1 cellular context compared by ENCODE assay signal in the genomic region with DNA sequence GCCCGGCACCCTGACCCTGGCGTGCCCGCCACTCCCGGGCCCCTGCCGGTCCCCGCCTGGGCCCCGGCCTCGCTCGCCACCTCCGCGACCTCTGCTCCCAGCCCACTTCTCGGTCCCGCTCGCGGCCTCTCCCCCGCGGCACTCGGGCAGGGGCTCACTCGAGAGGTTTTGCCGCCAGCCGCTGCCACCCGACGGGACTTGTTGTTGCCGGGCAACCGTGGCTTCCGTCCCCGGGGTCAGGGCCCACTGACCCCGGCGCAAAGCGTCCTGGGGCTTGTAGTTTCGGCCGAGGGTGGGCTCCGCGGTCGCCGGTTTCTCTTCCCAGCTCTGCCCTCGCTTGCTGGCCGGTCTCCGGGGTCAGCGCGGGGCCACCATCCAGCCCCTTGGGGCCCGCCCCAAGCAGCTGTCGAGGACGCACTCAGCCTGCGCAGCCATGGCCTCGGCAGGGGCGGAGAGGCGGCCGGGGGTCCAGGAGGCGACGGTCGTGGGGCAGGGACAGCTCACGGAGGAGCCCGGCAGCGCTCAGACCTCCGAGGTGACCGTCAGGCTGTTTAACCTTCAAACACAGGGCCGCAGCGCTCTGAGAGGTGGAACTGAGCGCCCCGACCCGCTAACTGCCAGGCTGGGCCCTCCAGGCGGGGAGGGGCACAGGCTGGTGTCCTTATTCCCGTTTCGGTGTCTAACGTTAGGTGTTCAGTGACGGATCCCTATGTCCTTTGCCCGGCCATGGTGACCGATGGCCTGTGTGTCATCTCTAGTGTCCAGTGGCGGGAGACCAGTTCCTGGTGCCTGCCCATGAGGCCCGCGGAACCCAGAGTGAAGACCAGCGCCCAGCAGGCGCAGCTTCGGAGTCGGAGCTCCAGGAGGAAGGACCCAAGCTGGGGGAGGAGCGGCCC.
TF ChIP-seq lines count a peak whose summit lies in the region.

TSS of gene C16orf86 (plus strand) at position 277 of the 896 bp plus-strand sequence. CDS start at position 434, 157 bp downstream.
A gene with protein sequence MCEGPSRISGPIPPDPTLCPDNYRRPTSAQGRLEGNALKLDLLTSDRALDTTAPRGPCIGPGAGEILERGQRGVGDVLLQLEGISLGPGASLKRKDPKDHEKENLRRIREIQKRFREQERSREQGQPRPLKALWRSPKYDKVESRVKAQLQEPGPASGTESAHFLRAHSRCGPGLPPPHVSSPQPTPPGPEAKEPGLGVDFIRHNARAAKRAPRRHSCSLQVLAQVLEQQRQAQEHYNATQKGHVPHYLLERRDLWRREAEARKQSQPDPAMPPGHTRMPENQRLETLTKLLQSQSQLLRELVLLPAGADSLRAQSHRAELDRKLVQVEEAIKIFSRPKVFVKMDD (minus strand): TSS at position 213 of the 896 bp plus-strand sequence. CDS start 308 bp downstream, outside the sequence.

TF ChIP-seq in HepG2, 621 proteins besides CTCF, POLR2A, EP300 and RAD21 (continues in another document):
- no peak for TF ChIP-seq ZNF44 (CRISPR knock-in tag; IDR thresholded peaks at IDR 0.05)
- TF ChIP-seq ZNF282 (IDR thresholded peaks at IDR 0.05; ENCODE audit: partially characterized antibody), result no peak
- TF ChIP-seq ZNF160 (CRISPR knock-in tag; IDR thresholded peaks at IDR 0.05), result peak; percentile 71; the same call in 1 of the 2 replicates
- TF ChIP-seq, protein P1, sequence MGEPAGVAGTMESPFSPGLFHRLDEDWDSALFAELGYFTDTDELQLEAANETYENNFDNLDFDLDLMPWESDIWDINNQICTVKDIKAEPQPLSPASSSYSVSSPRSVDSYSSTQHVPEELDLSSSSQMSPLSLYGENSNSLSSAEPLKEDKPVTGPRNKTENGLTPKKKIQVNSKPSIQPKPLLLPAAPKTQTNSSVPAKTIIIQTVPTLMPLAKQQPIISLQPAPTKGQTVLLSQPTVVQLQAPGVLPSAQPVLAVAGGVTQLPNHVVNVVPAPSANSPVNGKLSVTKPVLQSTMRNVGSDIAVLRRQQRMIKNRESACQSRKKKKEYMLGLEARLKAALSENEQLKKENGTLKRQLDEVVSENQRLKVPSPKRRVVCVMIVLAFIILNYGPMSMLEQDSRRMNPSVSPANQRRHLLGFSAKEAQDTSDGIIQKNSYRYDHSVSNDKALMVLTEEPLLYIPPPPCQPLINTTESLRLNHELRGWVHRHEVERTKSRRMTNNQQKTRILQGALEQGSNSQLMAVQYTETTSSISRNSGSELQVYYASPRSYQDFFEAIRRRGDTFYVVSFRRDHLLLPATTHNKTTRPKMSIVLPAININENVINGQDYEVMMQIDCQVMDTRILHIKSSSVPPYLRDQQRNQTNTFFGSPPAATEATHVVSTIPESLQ (CRISPR knock-in tag; conservative IDR thresholded peaks at IDR 0.05), result no peak
- TF ChIP-seq KLF11 (CRISPR knock-in tag; IDR thresholded peaks at IDR 0.05), result peak; percentile 79; the same call in 1 of the 2 replicates
- peak; percentile 60; the same call in 1 of the 2 replicates for TF ChIP-seq ZNF790 (CRISPR knock-in tag; IDR thresholded peaks at IDR 0.05; ENCODE audit: borderline replicate concordance)
- peak; percentile 4; the same call in 1 of the 2 replicates for TF ChIP-seq ZNF724P (CRISPR knock-in tag; IDR thresholded peaks at IDR 0.05; ENCODE audit: borderline replicate concordance)
- TF ChIP-seq FOXO4 (CRISPR knock-in tag; conservative IDR thresholded peaks at IDR 0.05), result no peak
- TF ChIP-seq FOXP1 (IDR thresholded peaks at IDR 0.05), result no peak
- no peak for TF ChIP-seq FOXP1 (CRISPR knock-in tag; IDR thresholded peaks at IDR 0.05)
- no peak for TF ChIP-seq ZNF780A (CRISPR knock-in tag; IDR thresholded peaks at IDR 0.05)
- TF ChIP-seq PHF5A (CRISPR knock-in tag; IDR thresholded peaks at IDR 0.05; ENCODE audit: low read depth, unreplicated experiment), result no peak
- no peak for TF ChIP-seq LRRFIP1 (CRISPR knock-in tag; conservative IDR thresholded peaks at IDR 0.05)
- TF ChIP-seq MXD3 (CRISPR knock-in tag; IDR thresholded peaks at IDR 0.05), result 0 out of 2 replicates have a peak, but pooled peaks have one; percentile 28
- TF ChIP-seq ZBTB7A (CRISPR knock-in tag; IDR thresholded peaks at IDR 0.05), result peak; percentile 11; the same call in 1 of the 2 replicates
- TF ChIP-seq ZNF83 (CRISPR knock-in tag; IDR thresholded peaks at IDR 0.05; ENCODE audit: borderline replicate concordance), result no peak; the same call in 1 of the 2 replicates
- no peak for TF ChIP-seq ZNF841 (CRISPR knock-in tag; IDR thresholded peaks at IDR 0.05; ENCODE audit: borderline replicate concordance)
- TF ChIP-seq ELF3 (CRISPR knock-in tag; IDR thresholded peaks at IDR 0.05), result peak; percentile 19; the same call in 1 of the 2 replicates
- no peak for TF ChIP-seq BATF2 (CRISPR knock-in tag; IDR thresholded peaks at IDR 0.05)
- peak; percentile 83 for TF ChIP-seq RBM39 (IDR thresholded peaks at IDR 0.05; ENCODE audit: low read depth, low read length, poor library complexity, severe bottlenecking)
- TF ChIP-seq, protein P2, sequence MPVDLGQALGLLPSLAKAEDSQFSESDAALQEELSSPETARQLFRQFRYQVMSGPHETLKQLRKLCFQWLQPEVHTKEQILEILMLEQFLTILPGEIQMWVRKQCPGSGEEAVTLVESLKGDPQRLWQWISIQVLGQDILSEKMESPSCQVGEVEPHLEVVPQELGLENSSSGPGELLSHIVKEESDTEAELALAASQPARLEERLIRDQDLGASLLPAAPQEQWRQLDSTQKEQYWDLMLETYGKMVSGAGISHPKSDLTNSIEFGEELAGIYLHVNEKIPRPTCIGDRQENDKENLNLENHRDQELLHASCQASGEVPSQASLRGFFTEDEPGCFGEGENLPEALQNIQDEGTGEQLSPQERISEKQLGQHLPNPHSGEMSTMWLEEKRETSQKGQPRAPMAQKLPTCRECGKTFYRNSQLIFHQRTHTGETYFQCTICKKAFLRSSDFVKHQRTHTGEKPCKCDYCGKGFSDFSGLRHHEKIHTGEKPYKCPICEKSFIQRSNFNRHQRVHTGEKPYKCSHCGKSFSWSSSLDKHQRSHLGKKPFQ (CRISPR knock-in tag; IDR thresholded peaks at IDR 0.05; ENCODE audit: insufficient replicate concordance), result peak; percentile 87
- peak; percentile 98 for TF ChIP-seq THAP11 (CRISPR knock-in tag; IDR thresholded peaks at IDR 0.05)
- peak; percentile 55; the same call in 1 of the 2 replicates for TF ChIP-seq ZNF234 (CRISPR knock-in tag; conservative IDR thresholded peaks at IDR 0.05)
- no peak for TF ChIP-seq MIXL1 (CRISPR knock-in tag; IDR thresholded peaks at IDR 0.05)
- TF ChIP-seq ZNF564 (CRISPR knock-in tag; IDR thresholded peaks at IDR 0.05), result peak; percentile 45; the same call in 1 of the 2 replicates
- TF ChIP-seq, protein P3, sequence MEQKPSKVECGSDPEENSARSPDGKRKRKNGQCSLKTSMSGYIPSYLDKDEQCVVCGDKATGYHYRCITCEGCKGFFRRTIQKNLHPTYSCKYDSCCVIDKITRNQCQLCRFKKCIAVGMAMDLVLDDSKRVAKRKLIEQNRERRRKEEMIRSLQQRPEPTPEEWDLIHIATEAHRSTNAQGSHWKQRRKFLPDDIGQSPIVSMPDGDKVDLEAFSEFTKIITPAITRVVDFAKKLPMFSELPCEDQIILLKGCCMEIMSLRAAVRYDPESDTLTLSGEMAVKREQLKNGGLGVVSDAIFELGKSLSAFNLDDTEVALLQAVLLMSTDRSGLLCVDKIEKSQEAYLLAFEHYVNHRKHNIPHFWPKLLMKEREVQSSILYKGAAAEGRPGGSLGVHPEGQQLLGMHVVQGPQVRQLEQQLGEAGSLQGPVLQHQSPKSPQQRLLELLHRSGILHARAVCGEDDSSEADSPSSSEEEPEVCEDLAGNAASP (CRISPR knock-in tag; IDR thresholded peaks at IDR 0.05; ENCODE audit: borderline replicate concordance), result 0 out of 2 replicates have a peak, but pooled peaks have one; percentile 19
- no peak for TF ChIP-seq KLF13 (CRISPR knock-in tag; IDR thresholded peaks at IDR 0.05)
- TF ChIP-seq ZNF660 (CRISPR knock-in tag; IDR thresholded peaks at IDR 0.05; ENCODE audit: borderline replicate concordance, low read depth), result no peak
- TF ChIP-seq PHF20 (CRISPR knock-in tag; IDR thresholded peaks at IDR 0.05), result peak; percentile 41
- TF ChIP-seq MXD4 (CRISPR knock-in tag; IDR thresholded peaks at IDR 0.05), result peak; percentile 24; the same call in 1 of the 2 replicates
- peak; percentile 39; the same call in 1 of the 2 replicates for TF ChIP-seq MTF1 (CRISPR knock-in tag; IDR thresholded peaks at IDR 0.05)
- TF ChIP-seq TOPORS (CRISPR knock-in tag; IDR thresholded peaks at IDR 0.05), result no peak; the same call in 1 of the 2 replicates
- TF ChIP-seq NR2F1 (CRISPR knock-in tag; IDR thresholded peaks at IDR 0.05), result peak; percentile 83 to 88
- 0 out of 2 replicates have a peak, but pooled peaks have one; percentile 24 for TF ChIP-seq ISX (CRISPR knock-in tag; conservative IDR thresholded peaks at IDR 0.05)
- TF ChIP-seq SRSF9 (IDR thresholded peaks at IDR 0.05; ENCODE audit: borderline replicate concordance, insufficient read depth, low read depth, low read length, poor library complexity, severe bottlenecking), result no peak
- TF ChIP-seq ZNF513 (CRISPR knock-in tag; conservative IDR thresholded peaks at IDR 0.05), result no peak
- TF ChIP-seq ZNF674 (CRISPR knock-in tag; IDR thresholded peaks at IDR 0.05; ENCODE audit: low read depth), result no peak
- TF ChIP-seq ZNF512 (CRISPR knock-in tag; IDR thresholded peaks at IDR 0.05), result no peak
- peak; percentile 72; the same call in 1 of the 2 replicates for TF ChIP-seq ZNF549 (CRISPR knock-in tag; IDR thresholded peaks at IDR 0.05)
